Comparison of ENCODE assay signal across 12 cellular contexts in genomic region chr1:29527314-29528004, GRCh38.
"Had no signal": no experiment of that assay in that cellular context is flagged by ENCODE, and none has a peak within 500 bp of the region (broad histone marks: within the 10 kb centered on the region; RNA-seq: fewer than 3 reads in every experiment).

No MANE protein-coding gene starts in this region.

- H3K4me1 ChIP-seq: adrenal gland, vagina had no signal

- H3K4me3 Mint-ChIP-seq: activated T-helper 1 cell treated with anti-CD3 and anti-CD28 coated beads, Interleukin-12 subunit alpha, Interleukin-12 subunit beta, Interleukin-2, Interleukin-4 antibody, amounts not matched to agents 30 ng/mL and 10 ng/mL and 1 ng/mL, durations not matched to agents 14 hours and 24 hours and 36 hours; nephron; stimulated activated naive CD8-positive, alpha-beta T cell treated with anti-CD3 and anti-CD28 coated beads, Interleukin-15, Interleukin-2, amounts not matched to agents 100 ng/mL and 50 ng/mL, for 24 hours had no signal

- H3K4me3 ChIP-seq: adrenal gland, vagina had no signal

- H3K9me3 ChIP-seq: adrenal gland, vagina had no signal

- ATAC-seq: activated CD4-positive, CD25-positive, alpha-beta regulatory T cell treated with anti-CD3 and anti-CD28 coated beads, Interleukin-2, amount 50 U/mL, for 24 hours; esophagus mucosa had no signal

- H3K27me3 ChIP-seq: adrenal gland, vagina had no signal

- DNase-seq: activated naive CD4-positive, alpha-beta T cell treated with anti-CD3 and anti-CD28 coated beads, Interleukin-2, amount 50 U/mL, for 16 hours; central memory CD4-positive, alpha-beta T cell; glutamatergic neuron; stimulated activated CD4-positive, alpha-beta T cell treated with anti-CD3 and anti-CD28 coated beads, Interleukin-4, amount 100 ng/mL, for 1 hour; stimulated activated CD8-positive, alpha-beta memory T cell treated with anti-CD3 and anti-CD28 coated beads, Interleukin-4, amount 100 ng/mL, for 48 hours had no signal

- H3K27ac Mint-ChIP-seq: activated T-helper 1 cell treated with anti-CD3 and anti-CD28 coated beads, Interleukin-12 subunit alpha, Interleukin-12 subunit beta, Interleukin-2, Interleukin-4 antibody, amounts not matched to agents 30 ng/mL and 10 ng/mL and 1 ng/mL, durations not matched to agents 14 hours and 24 hours and 36 hours; stimulated activated naive CD8-positive, alpha-beta T cell treated with anti-CD3 and anti-CD28 coated beads, Interleukin-15, Interleukin-2, amounts not matched to agents 100 ng/mL and 50 ng/mL, for 24 hours had no signal

- H3K36me3 ChIP-seq: adrenal gland, vagina had no signal

- H3K27ac ChIP-seq: adrenal gland, vagina had no signal
